10 cellular contexts compared by ENCODE assay signal in genomic region chr2:98458207-98458606, GRCh38. TPM values are rescaled to one million over a fixed set of nuclear protein-coding genes. Genes with fewer than 3 reads are reported as not detected.
DNase-seq lines count a peak whose midpoint lies in the region; ATAC-seq and TF ChIP-seq lines count a peak whose summit lies in the region.
"Had no signal": no experiment of that assay in that cellular context is flagged by ENCODE, and none has a peak within 500 bp of the region (broad histone marks: within the 10 kb centered on the region; RNA-seq: fewer than 3 reads in every experiment).

No MANE protein-coding gene starts in this region.

- peaks cover 50% of the 10 kb centered on the region for H3K36me3 Mint-ChIP-seq in activated naive CD4-positive, alpha-beta T cell treated with anti-CD3 and anti-CD28 coated beads, Interleukin-2, amount 10 ng/mL, durations not matched to agents 7 days and 5 days

- no peaks in the 10 kb centered on the region for H3K9me3 ChIP-seq in mucosa of descending colon
- H3K9me3 ChIP-seq: colonic mucosa had no signal

- intact Hi-C loops in mucosa of descending colon (cut with DNase I, micrococcal nuclease): no loop called here

- no peak overlapping the region for H3K4me3 ChIP-seq in mucosa of descending colon
- H3K4me3 ChIP-seq: colonic mucosa had no signal

- peak overlapping the region; percentile 95 for H3K27ac Mint-ChIP-seq in activated naive CD4-positive, alpha-beta T cell treated with anti-CD3 and anti-CD28 coated beads, Interleukin-2, amount 10 ng/mL, durations not matched to agents 7 days and 5 days

- CTCF ChIA-PET in activated naive CD4-positive, alpha-beta T cell treated with anti-CD3 and anti-CD28 coated beads, Interleukin-2, amount 10 ng/mL, durations not matched to agents 7 days and 5 days (lab: Charles Lee): interaction anchor here (1.3 to 1.5 kb wide), 4 partner anchors 13 to 30 kb away, joined by 3 to 4 read pairs (median 4); no protein-coding TSS in a partner anchor

- peak overlapping the region; percentile 13 for H3K4me3 Mint-ChIP-seq in activated naive CD4-positive, alpha-beta T cell treated with anti-CD3 and anti-CD28 coated beads, Interleukin-2, amount 10 ng/mL, durations not matched to agents 7 days and 5 days

- H3K36me3 ChIP-seq in mucosa of descending colon (ENCODE audit: low read depth): no peaks in the 10 kb centered on the region
- H3K36me3 ChIP-seq: colonic mucosa had no signal

- peak; percentile 25 for DNase-seq in AG20443 (ENCODE audit: low spot score)
- peak; percentile 41 for DNase-seq in HT1080 (ENCODE audit: low read depth)
- peak; percentile 52 for DNase-seq in activated naive CD4-positive, alpha-beta T cell treated with anti-CD3 and anti-CD28 coated beads, Interleukin-2, amount 10 ng/mL, durations not matched to agents 7 days and 5 days
- DNase-seq in iris pigment epithelial cell (ENCODE audit: low read depth): peak; percentile 57
- no peak for DNase-seq in middle frontal gyrus (ENCODE audit: extremely low spot score, low spot score)
- DNase-seq in ecto neural progenitor cell (ENCODE audit: low spot score): no peak
- no peak for DNase-seq in mucosa of descending colon
- DNase-seq: colonic mucosa, NCI-H524 had no signal

- no peak for TF ChIP-seq CTCF in mucosa of descending colon (IDR thresholded peaks at IDR 0.05)

- H3K27me3 Mint-ChIP-seq in activated naive CD4-positive, alpha-beta T cell treated with anti-CD3 and anti-CD28 coated beads, Interleukin-2, amount 10 ng/mL, durations not matched to agents 7 days and 5 days: no peaks in the 10 kb centered on the region

- peaks cover 17% of the 10 kb centered on the region for H3K4me1 ChIP-seq in mucosa of descending colon (ENCODE audit: low read depth)
- H3K4me1 ChIP-seq: colonic mucosa had no signal

- no peak for ATAC-seq in mucosa of descending colon
- no peak for ATAC-seq in HG03442 (IDR thresholded peaks at IDR 0.05; ENCODE audit: unreplicated experiment)

- H3K4me1 Mint-ChIP-seq in activated naive CD4-positive, alpha-beta T cell treated with anti-CD3 and anti-CD28 coated beads, Interleukin-2, amount 10 ng/mL, durations not matched to agents 7 days and 5 days: peaks cover 91% of the 10 kb centered on the region

- H3K9me3 Mint-ChIP-seq in activated naive CD4-positive, alpha-beta T cell treated with anti-CD3 and anti-CD28 coated beads, Interleukin-2, amount 10 ng/mL, durations not matched to agents 7 days and 5 days: no peaks in the 10 kb centered on the region

RNA-seq across cellular contexts. Expression of gene INPP4A, which starts 13.5 kb away (rescaled TPM):
- 17.3 and 18.1 TPM in 2 replicates for total RNA-seq in HT1080 (2014; rRNA removed; shearing (Covaris generic))
- polyA plus RNA-seq in HT1080 (2015; cell fraction: cytosol; rRNA removed): 7.7 and 9.0 TPM in 2 replicates
- polyA plus RNA-seq in HT1080 (2015; cell fraction: nucleus; rRNA removed): 21.0 and 21.6 TPM in 2 replicates
- 10 to 100 TPM; 18.2 to 39.8 (median 19.1) TPM for total RNA-seq in mucosa of descending colon

Comparison
In these comparisons a context has a peak if more than half of its experiments do, and no peak if none do; other contexts are left out.
1. DNase-seq: peak in AG20443 (single experiment), HT1080 (single experiment), activated naive CD4-positive, alpha-beta T cell treated with anti-CD3 and anti-CD28 coated beads, Interleukin-2, amount 10 ng/mL, durations not matched to agents 7 days and 5 days (single experiment) and iris pigment epithelial cell (single experiment); none in middle frontal gyrus (single experiment), ecto neural progenitor cell (single experiment) and mucosa of descending colon (0 of 3).